Comparison of ENCODE assay signal across 21 cellular contexts in the genomic region with DNA sequence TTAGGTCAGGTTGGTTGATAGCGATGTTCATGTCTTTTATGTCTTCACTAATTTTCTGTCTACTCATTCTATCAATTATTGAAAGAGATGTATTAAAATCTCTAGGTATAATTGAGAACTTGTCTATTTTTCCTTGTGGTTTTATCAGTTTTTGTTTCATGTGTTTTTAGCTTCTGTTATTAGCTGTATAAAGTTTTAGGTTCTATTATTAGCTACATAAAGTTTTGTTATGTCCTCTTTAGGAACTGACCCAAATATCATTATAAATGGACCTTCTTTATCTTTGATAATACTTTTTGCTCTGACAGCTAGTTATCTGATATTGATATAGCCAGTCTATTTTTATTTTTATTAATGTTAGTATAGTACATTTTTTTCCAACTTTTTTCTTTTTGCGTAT.
DNase-seq lines count a peak whose midpoint lies in the region; ATAC-seq, FAIRE-seq and TF ChIP-seq lines count a peak whose summit lies in the region.
"Had no signal": no experiment of that assay in that cellular context is flagged by ENCODE, and none has a peak within 500 bp of the region (broad histone marks: within the 10 kb centered on the region; RNA-seq: fewer than 3 reads in every experiment).

No MANE protein-coding gene starts in this region.

- H3K4me3 Mint-ChIP-seq in stimulated activated memory B cell treated with anti-CD40 and anti-IgM and Interleukin-4, amounts not matched to agents 10 μg/mL and 1 μg/mL and 100 μg/mL, for 72 hours: no peak overlapping the region
- H3K4me3 Mint-ChIP-seq: CD4-positive, alpha-beta memory T cell had no signal

- H3K27me3 Mint-ChIP-seq in stimulated activated memory B cell treated with anti-CD40 and anti-IgM and Interleukin-4, amounts not matched to agents 10 μg/mL and 1 μg/mL and 100 μg/mL, for 72 hours: no peaks in the 10 kb centered on the region

- H3K4me1 ChIP-seq in OCI-LY3 (ENCODE audit: low read length): peaks cover 40% of the 10 kb centered on the region

- no peaks in the 10 kb centered on the region for H4K20me1 ChIP-seq in OCI-LY3 (ENCODE audit: insufficient read depth, low read length)

- DNase-seq in left lobe of liver (ENCODE audit: low spot score) (no peak), SHP77 (lab: John Stamatoyannopoulos, UW) (no peak), frontal cortex (ENCODE audit: low spot score in 2 of 2) (no peak)
- no peak for DNase-seq in activated effector memory CD4-positive, alpha-beta T cell treated with anti-CD3 and anti-CD28 coated beads, Interleukin-2, amount 50 U/mL, for 16 hours
- DNase-seq: Calu3; CD4-positive, alpha-beta memory T cell; DMS53; GM23248; HCEC 1CT; KG1; NCI-H1048; NCI-H1436 treated with DMSO at 0.1 percent for 48 hours; NCI-H2081; NCI-H524; SIG-M5; T-helper 2 cell had no signal

- H3K9ac ChIP-seq in OCI-LY3 (ENCODE audit: low read length): no peak overlapping the region
- H3K9ac ChIP-seq: GM23248 had no signal

- TF ChIP-seq CTCF in OCI-LY3 (IDR thresholded peaks at IDR 0.05; ENCODE audit: low read depth, low read length): no peak

- peak overlapping the region; percentile 45; the same call in 1 of the 2 replicates for H3K27ac ChIP-seq in OCI-LY3 (ENCODE audit: low read length)
- H3K27ac ChIP-seq: GM23248 had no signal

- H3K27ac Mint-ChIP-seq in stimulated activated memory B cell treated with anti-CD40 and anti-IgM and Interleukin-4, amounts not matched to agents 10 μg/mL and 1 μg/mL and 100 μg/mL, for 72 hours: peak overlapping the region; percentile 58

- H3K36me3 Mint-ChIP-seq in stimulated activated memory B cell treated with anti-CD40 and anti-IgM and Interleukin-4, amounts not matched to agents 10 μg/mL and 1 μg/mL and 100 μg/mL, for 72 hours: peaks cover 5% of the 10 kb centered on the region
- H3K36me3 Mint-ChIP-seq: CD4-positive, alpha-beta memory T cell had no signal

- peaks cover 28% of the 10 kb centered on the region for H3K36me3 ChIP-seq in OCI-LY3 (replicated peaks; ENCODE audit: low read depth, low read length)

- H3K4me3 ChIP-seq in OCI-LY3 (ENCODE audit: low read length): no peak overlapping the region
- H3K4me3 ChIP-seq: GM23248 had no signal

- H3K27me3 ChIP-seq in OCI-LY3 (ENCODE audit: low read depth, low read length): no peaks in the 10 kb centered on the region

- H3K79me2 ChIP-seq in OCI-LY3 (ENCODE audit: low read length): no peaks in the 10 kb centered on the region

- H3K4me1 Mint-ChIP-seq in stimulated activated memory B cell treated with anti-CD40 and anti-IgM and Interleukin-4, amounts not matched to agents 10 μg/mL and 1 μg/mL and 100 μg/mL, for 72 hours: peaks cover 64% of the 10 kb centered on the region
- H3K4me1 Mint-ChIP-seq: CD4-positive, alpha-beta memory T cell had no signal

- H2AFZ ChIP-seq in OCI-LY3 (ENCODE audit: low read depth, low read length): no peak overlapping the region; the same call in 1 of the 2 replicates
- H2AFZ ChIP-seq: GM23248 had no signal

- ATAC-seq in GM18907 (IDR thresholded peaks at IDR 0.05; ENCODE audit: unreplicated experiment) (peak; percentile 16), HG02610 (IDR thresholded peaks at IDR 0.05; ENCODE audit: unreplicated experiment) (peak; percentile 7), left lobe of liver (no peak)
- no peak for ATAC-seq in stimulated activated memory B cell treated with anti-CD40 and anti-IgM and Interleukin-4, amounts not matched to agents 10 μg/mL and 1 μg/mL and 100 μg/mL, for 72 hours
- ATAC-seq: HepG2 had no signal

- no peak overlapping the region for H3K4me2 ChIP-seq in OCI-LY3 (ENCODE audit: low read length)

- H3K9me3 Mint-ChIP-seq in stimulated activated memory B cell treated with anti-CD40 and anti-IgM and Interleukin-4, amounts not matched to agents 10 μg/mL and 1 μg/mL and 100 μg/mL, for 72 hours: peaks cover 9% of the 10 kb centered on the region

- peaks cover 19% of the 10 kb centered on the region for H3K9me3 ChIP-seq in OCI-LY3 (ENCODE audit: insufficient read depth, low read length)

- no peak for FAIRE-seq in frontal cortex (lab: Jason Lieb, UNC)
- FAIRE-seq: HepG2 had no signal

Comparison
In these comparisons a context has a peak if more than half of its experiments do, and no peak if none do; other contexts are left out.
1. ATAC-seq: peak in GM18907 (single experiment) and HG02610 (single experiment); none in stimulated activated memory B cell treated with anti-CD40 and anti-IgM and Interleukin-4, amounts not matched to agents 10 μg/mL and 1 μg/mL and 100 μg/mL, for 72 hours (single experiment) and left lobe of liver (single experiment).